30 cellular contexts compared by ENCODE assay signal in genomic region chr4:10066704-10067651, GRCh38. TPM values are rescaled to one million over a fixed set of nuclear protein-coding genes. Genes with fewer than 3 reads are reported as not detected.
DNase-seq lines count a peak whose midpoint lies in the region; ATAC-seq, FAIRE-seq and TF ChIP-seq lines count a peak whose summit lies in the region.
"Had no signal": no experiment of that assay in that cellular context is flagged by ENCODE, and none has a peak within 500 bp of the region (broad histone marks: within the 10 kb centered on the region; RNA-seq: fewer than 3 reads in every experiment).

No MANE protein-coding gene starts in this region.

- H3K9ac ChIP-seq in neural progenitor cell = no peak overlapping the region
- H3K9ac ChIP-seq in SK-N-SH = no peak overlapping the region

- no peaks in the 10 kb centered on the region for H3K9me3 ChIP-seq in neural progenitor cell (ENCODE audit: low read depth)
- H3K9me3 ChIP-seq in SK-N-SH = no peaks in the 10 kb centered on the region
- H3K9me3 ChIP-seq: adrenal gland, transverse colon had no signal

- TF ChIP-seq CTCF in bronchial epithelial cell (IDR thresholded peaks at IDR 0.05; ENCODE audit: insufficient read depth, low read length, severe bottlenecking) (no peak), neural progenitor cell (IDR thresholded peaks at IDR 0.05) (no peak), SK-N-SH (IDR thresholded peaks at IDR 0.05) (no peak)

- no peak overlapping the region for H3K4me3 Mint-ChIP-seq in activated T-cell treated with anti-CD3 and anti-CD28 coated beads, Interleukin-2, amount 50 U/mL, for 24 hours
- no peak overlapping the region for H3K4me3 Mint-ChIP-seq in neural progenitor cell
- H3K4me3 Mint-ChIP-seq: activated naive CD4-positive, alpha-beta T cell treated with anti-CD3 and anti-CD28 coated beads, Interleukin-2, amount 10 ng/mL, durations not matched to agents 7 days and 5 days; activated T-cell treated with anti-CD3 and anti-CD28 coated beads, Interleukin-2, amount 50 U/mL, for 72 hours; CD8-positive, alpha-beta memory T cell; central memory CD8-positive, alpha-beta T cell had no signal

- H3K36me3 ChIP-seq in bronchial epithelial cell (ENCODE audit: control insufficient read depth, insufficient read depth, low read length) = peaks cover 1% of the 10 kb centered on the region
- no peaks in the 10 kb centered on the region for H3K36me3 ChIP-seq in neural progenitor cell
- H3K36me3 ChIP-seq in SK-N-SH (replicated peaks in 1 of 2; ENCODE audit: control insufficient read depth in 1 of 2, insufficient read depth in 2 of 2, low read length in 1 of 2) = peaks cover under 1 to 6% of the 10 kb centered on the region in 2 experiments
- H3K36me3 ChIP-seq: adrenal gland had no signal

- POLR2A ChIA-PET in SK-N-SH (lab: Yijun Ruan, JAX) = no interaction called here

- FAIRE-seq in bronchial epithelial cell (lab: Jason Lieb, UNC) = peak; percentile 43
- FAIRE-seq: A204.1, keratinocyte had no signal

- H3K79me2 ChIP-seq in neural progenitor cell (ENCODE audit: low read depth) = no peaks in the 10 kb centered on the region
- no peaks in the 10 kb centered on the region for H3K79me2 ChIP-seq in SK-N-SH (ENCODE audit: insufficient read depth)

- no peaks in the 10 kb centered on the region for H3K27me3 Mint-ChIP-seq in activated T-cell treated with anti-CD3 and anti-CD28 coated beads, Interleukin-2, amount 50 U/mL, for 24 hours
- no peaks in the 10 kb centered on the region for H3K27me3 Mint-ChIP-seq in neural progenitor cell (ENCODE audit: insufficient read depth, low read depth)
- H3K27me3 Mint-ChIP-seq: activated naive CD4-positive, alpha-beta T cell treated with anti-CD3 and anti-CD28 coated beads, Interleukin-2, amount 10 ng/mL, durations not matched to agents 7 days and 5 days; central memory CD8-positive, alpha-beta T cell had no signal

- peaks cover 89% of the 10 kb centered on the region for H3K36me3 Mint-ChIP-seq in activated T-cell treated with anti-CD3 and anti-CD28 coated beads, Interleukin-2, amount 50 U/mL, for 24 hours (ENCODE audit: low read depth)
- peaks cover 2% of the 10 kb centered on the region for H3K36me3 Mint-ChIP-seq in neural progenitor cell

- WGBS in SK-N-SH (ENCODE audit: low lambda C conversion rate) = 88% methylated on average over 15 of the region's 15 CpGs

- H3K4me1 ChIP-seq in neural progenitor cell = peaks cover 29% of the 10 kb centered on the region
- H3K4me1 ChIP-seq in SK-N-SH (ENCODE audit: control insufficient read depth in 1 of 2, insufficient read depth in 2 of 2, low read depth in 1 of 2, low read length in 1 of 2) = peaks cover 0 to 7% of the 10 kb centered on the region in 2 experiments; a peak in 1 of 4 replicates

- TF ChIP-seq EP300 in SK-N-SH (IDR thresholded peaks at IDR 0.05; ENCODE audit: borderline replicate concordance in 1 of 2, low read depth in 1 of 2, low read length in 1 of 2) = no peak

- peak overlapping the region; percentile 45 for H3K27ac Mint-ChIP-seq in activated T-cell treated with anti-CD3 and anti-CD28 coated beads, Interleukin-2, amount 50 U/mL, for 24 hours
- H3K27ac Mint-ChIP-seq in neural progenitor cell = no peak overlapping the region
- H3K27ac Mint-ChIP-seq: activated T-cell treated with anti-CD3 and anti-CD28 coated beads, Interleukin-2, amount 50 U/mL, for 72 hours had no signal

- ATAC-seq in HG02852 (IDR thresholded peaks at IDR 0.05; ENCODE audit: unreplicated experiment) = no peak
- ATAC-seq: esophagus mucosa, HCT116, left ventricle myocardium superior, Panc1 had no signal

- no peaks in the 10 kb centered on the region for H3K9me2 ChIP-seq in SK-N-SH

- no peaks in the 10 kb centered on the region for H3K9me3 Mint-ChIP-seq in activated T-cell treated with anti-CD3 and anti-CD28 coated beads, Interleukin-2, amount 50 U/mL, for 24 hours
- no peaks in the 10 kb centered on the region for H3K9me3 Mint-ChIP-seq in neural progenitor cell
- H3K9me3 Mint-ChIP-seq: activated naive CD4-positive, alpha-beta T cell treated with anti-CD3 and anti-CD28 coated beads, Interleukin-2, amount 10 ng/mL, durations not matched to agents 7 days and 5 days; activated T-cell treated with anti-CD3 and anti-CD28 coated beads, Interleukin-2, amount 50 U/mL, for 72 hours; CD8-positive, alpha-beta memory T cell; central memory CD8-positive, alpha-beta T cell had no signal

- H3K27me3 ChIP-seq in bronchial epithelial cell (ENCODE audit: control insufficient read depth, insufficient read depth, low read length) (no peaks in the 10 kb centered on the region), neural progenitor cell (no peaks in the 10 kb centered on the region), SK-N-SH (ENCODE audit: insufficient read depth) (no peaks in the 10 kb centered on the region)
- H3K27me3 ChIP-seq: adrenal gland, transverse colon had no signal

- H4K20me1 ChIP-seq in neural progenitor cell (ENCODE audit: low read depth) (peaks cover 6% of the 10 kb centered on the region), SK-N-SH (ENCODE audit: insufficient read depth) (no peaks in the 10 kb centered on the region)

- CTCF ChIA-PET in SK-N-SH (lab: Yijun Ruan, JAX) = interaction anchor here (0.6 to 1.2 kb wide), 4 partner anchors 54 to 482 kb away, joined by 3 to 4 read pairs (median 4); no protein-coding TSS in a partner anchor

- H3K4me3 ChIP-seq in bronchial epithelial cell (ENCODE audit: low read depth, low read length) (no peak overlapping the region), neural progenitor cell (no peak overlapping the region), SK-N-SH (ENCODE audit: low read depth in 2 of 2, low read length in 1 of 2) (no peak overlapping the region)
- H3K4me3 ChIP-seq: adrenal gland, transverse colon had no signal

- H3K27ac ChIP-seq in neural progenitor cell (no peak overlapping the region), SK-N-SH (ENCODE audit: low read depth in 2 of 2, low read length in 1 of 2) (no peak overlapping the region)
- H3K27ac ChIP-seq: adrenal gland, transverse colon had no signal

- H3K4me1 Mint-ChIP-seq in activated T-cell treated with anti-CD3 and anti-CD28 coated beads, Interleukin-2, amount 50 U/mL, for 24 hours (ENCODE audit: low read depth) = no peaks in the 10 kb centered on the region
- peaks cover 30% of the 10 kb centered on the region for H3K4me1 Mint-ChIP-seq in neural progenitor cell
- H3K4me1 Mint-ChIP-seq: activated naive CD4-positive, alpha-beta T cell treated with anti-CD3 and anti-CD28 coated beads, Interleukin-2, amount 10 ng/mL, durations not matched to agents 7 days and 5 days had no signal

- H3K4me2 ChIP-seq in neural progenitor cell (peak overlapping the region; percentile 33), SK-N-SH (no peak overlapping the region)

- TF ChIP-seq RAD21 in SK-N-SH (IDR thresholded peaks at IDR 0.05; ENCODE audit: low read length) = no peak

- DNase-seq in activated T-cell treated with anti-CD3 and anti-CD28 coated beads, Interleukin-2, amount 50 U/mL, for 24 hours = no peak
- DNase-seq in activated T-cell treated with anti-CD3 and anti-CD28 coated beads for 4 hours = no peak
- no peak for DNase-seq in bronchial epithelial cell (ENCODE audit: low read depth)
- no peak for DNase-seq in neural progenitor cell (ENCODE audit: low spot score)
- DNase-seq in stimulated activated naive CD4-positive, alpha-beta T cell (lab: John Stamatoyannopoulos, UW) = no peak
- DNase-seq in SK-N-SH = no peak
- no peak for DNase-seq in activated gamma-delta T cell (lab: John Stamatoyannopoulos, UW)
- DNase-seq: activated CD4-positive, alpha-beta T cell treated with anti-CD3 and anti-CD28 coated beads for 48 hours; activated naive CD4-positive, alpha-beta T cell treated with anti-CD3 and anti-CD28 coated beads, Interleukin-2, amount 10 ng/mL, durations not matched to agents 7 days and 5 days; activated T-cell treated with anti-CD3 and anti-CD28 coated beads, Interleukin-2, amount 50 U/mL, for 72 hours; adrenal gland; CD8-positive, alpha-beta memory T cell; IMR-90; left ventricle myocardium superior; MV-4-11; NCI-H1436 treated with DMSO at 0.1 percent for 48 hours; NCI-H2081 treated with DMSO at 0.1 percent for 48 hours; NCI-H345; nucleus accumbens; Right ventricle myocardium superior; stimulated activated CD4-positive, alpha-beta T cell treated with anti-CD3 and anti-CD28 coated beads, Interleukin-4, amount 100 ng/mL, for 1 hour; transverse colon had no signal

- H3F3A ChIP-seq in neural progenitor cell (ENCODE audit: low read depth) = peaks cover 30% of the 10 kb centered on the region
- peaks cover 4% of the 10 kb centered on the region for H3F3A ChIP-seq in SK-N-SH (replicated peaks; ENCODE audit: insufficient read depth)

- H2AFZ ChIP-seq in neural progenitor cell (replicated peaks) = no peak overlapping the region
- H2AFZ ChIP-seq in SK-N-SH (ENCODE audit: low read depth) = no peak overlapping the region

TF ChIP-seq in SK-N-SH, 30 proteins besides CTCF, POLR2A, EP300 and RAD21 (continues in another document):
- TF ChIP-seq POLR2AphosphoS5 (IDR thresholded peaks at IDR 0.05; ENCODE audit: low read depth, low read length) = no peak
- TF ChIP-seq JUND (IDR thresholded peaks at IDR 0.05) = no peak
- no peak for TF ChIP-seq MXI1 (IDR thresholded peaks at IDR 0.05; ENCODE audit: low read depth, low read length)
- TF ChIP-seq, protein P1, sequence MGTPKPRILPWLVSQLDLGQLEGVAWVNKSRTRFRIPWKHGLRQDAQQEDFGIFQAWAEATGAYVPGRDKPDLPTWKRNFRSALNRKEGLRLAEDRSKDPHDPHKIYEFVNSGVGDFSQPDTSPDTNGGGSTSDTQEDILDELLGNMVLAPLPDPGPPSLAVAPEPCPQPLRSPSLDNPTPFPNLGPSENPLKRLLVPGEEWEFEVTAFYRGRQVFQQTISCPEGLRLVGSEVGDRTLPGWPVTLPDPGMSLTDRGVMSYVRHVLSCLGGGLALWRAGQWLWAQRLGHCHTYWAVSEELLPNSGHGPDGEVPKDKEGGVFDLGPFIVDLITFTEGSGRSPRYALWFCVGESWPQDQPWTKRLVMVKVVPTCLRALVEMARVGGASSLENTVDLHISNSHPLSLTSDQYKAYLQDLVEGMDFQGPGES (IDR thresholded peaks at IDR 0.05; ENCODE audit: low read depth, low read length) = no peak
- no peak for TF ChIP-seq FOXJ3 (CRISPR knock-in tag; IDR thresholded peaks at IDR 0.05)
- no peak for TF ChIP-seq SMC3 (IDR thresholded peaks at IDR 0.05; ENCODE audit: low read depth, low read length)
- TF ChIP-seq GABPA (IDR thresholded peaks at IDR 0.05; ENCODE audit: low read depth) = no peak

RNA-seq across cellular contexts. Expression of gene SLC2A9, which starts 45.7 kb away (rescaled TPM):
- 29.7 and 71.0 TPM in 2 replicates for total RNA-seq in bronchial epithelial cell
- not detected in 2 replicates for total RNA-seq in neural progenitor cell (ENCODE audit: low replicate concordance)
- polyA plus RNA-seq in SK-N-SH (2012; rRNA removed) = not detected in 2 replicates
- not detected in 2 replicates for polyA plus RNA-seq in SK-N-SH (2012; cell fraction: cytosol; rRNA removed)
- polyA plus RNA-seq in SK-N-SH (2012; cell fraction: nucleus; rRNA removed) = 0.02 and 0.04 TPM in 2 replicates
- total RNA-seq: G401 had no signal

RNA-seq across cellular contexts. Expression of gene WDR1, which starts 49.6 kb away (rescaled TPM):
- total RNA-seq in bronchial epithelial cell (290 and 315 TPM in 2 replicates), neural progenitor cell (ENCODE audit: low replicate concordance) (83.1 and 125 TPM in 2 replicates)
- polyA plus RNA-seq in SK-N-SH (2012; rRNA removed) = 287 and 310 TPM in 2 replicates
- 240 and 255 TPM in 2 replicates for polyA plus RNA-seq in SK-N-SH (2012; cell fraction: cytosol; rRNA removed)
- polyA plus RNA-seq in SK-N-SH (2012; cell fraction: nucleus; rRNA removed) = 297 and 306 TPM in 2 replicates

Comparison
In these comparisons a context has a peak if more than half of its experiments do, and no peak if none do; other contexts are left out.
1. RNA of gene SLC2A9, which starts 45.7 kb away (total RNA-seq): 29.7 to 71.0 TPM in bronchial epithelial cell; not detected in neural progenitor cell; every median in the first group is over 10 times any median in the second.